21 cellular contexts compared by ENCODE assay signal in genomic region chr11:69923641-69924307, GRCh38.
DNase-seq lines count a peak whose midpoint lies in the region; ATAC-seq, FAIRE-seq and TF ChIP-seq lines count a peak whose summit lies in the region.
"Had no signal": no experiment of that assay in that cellular context is flagged by ENCODE, and none has a peak within 500 bp of the region (broad histone marks: within the 10 kb centered on the region; RNA-seq: fewer than 3 reads in every experiment).

No MANE protein-coding gene starts in this region.

- no peaks in the 10 kb centered on the region for H3K79me2 ChIP-seq in HepG2 (ENCODE audit: insufficient read depth, low read length)

- H3K9ac ChIP-seq in HepG2 (ENCODE audit: insufficient read depth, low read depth, low read length): no peak overlapping the region
- H3K9ac ChIP-seq: GM23248 had no signal

- H3K36me3 Mint-ChIP-seq in glutamatergic neuron (ENCODE audit: unreplicated experiment): no peaks in the 10 kb centered on the region
- H3K36me3 Mint-ChIP-seq: CD4-positive, alpha-beta memory T cell had no signal

- DNase-seq in right lobe of liver: peak in 2 of 3 donors; percentile 32 to 42
- no peak for DNase-seq in HepG2 (ENCODE audit: low spot score)
- DNase-seq in glutamatergic neuron: peak; percentile 10
- DNase-seq in posterior vena cava (ENCODE audit: low spot score): peak; percentile 63
- DNase-seq in COR-L47 (lab: John Stamatoyannopoulos, UW): no peak
- DNase-seq in OCI-M1 (lab: John Stamatoyannopoulos, UW): no peak
- DNase-seq: AML-193; CD4-positive, alpha-beta memory T cell; DMS79; GM23248; KBM-7; MV-4-11; NCI-H1417 treated with DMSO at 0.1 percent for 48 hours; NCI-H2029; NCI-H2171 treated with DMSO at 0.1 percent for 48 hours; NCI-H446 treated with DMSO at 0.1 percent for 48 hours; NK-92 treated with Interleukin-12 subunit alpha and Interleukin-12 subunit beta, amount 100 ng/mL, for 24 hours; RPMI8226; SIG-M5 had no signal

- H3K36me3 ChIP-seq in right lobe of liver: no peaks in the 10 kb centered on the region
- no peaks in the 10 kb centered on the region for H3K36me3 ChIP-seq in HepG2 (replicated peaks in 1 of 2; ENCODE audit: control insufficient read depth in 1 of 2, insufficient read depth in 2 of 2, low read length in 2 of 2)

- H3K27ac ChIP-seq in right lobe of liver (no peak overlapping the region), HepG2 (ENCODE audit: extremely low read length, insufficient read depth, low read length) (no peak overlapping the region)
- H3K27ac ChIP-seq: GM23248 had no signal

- H3K9me3 ChIP-seq in right lobe of liver (no peaks in the 10 kb centered on the region), HepG2 (ENCODE audit: low read length) (no peaks in the 10 kb centered on the region)

- TF ChIP-seq CTCF in right lobe of liver (IDR thresholded peaks at IDR 0.05): no peak
- TF ChIP-seq CTCF in HepG2 (CRISPR knock-in tag; IDR thresholded peaks at IDR 0.05): no peak
- TF ChIP-seq CTCF in glutamatergic neuron (IDR thresholded peaks at IDR 0.05; ENCODE audit: partially characterized antibody, unreplicated experiment): no peak

- no peak overlapping the region for H2AFZ ChIP-seq in HepG2 (ENCODE audit: low read length)
- H2AFZ ChIP-seq: GM23248 had no signal

- H3K4me3 ChIP-seq in right lobe of liver (no peak overlapping the region), HepG2 (replicated peaks in 1 of 3; ENCODE audit: insufficient read depth in 1 of 3, low read depth in 2 of 3, low read length in 3 of 3) (no peak overlapping the region)
- H3K4me3 ChIP-seq: GM23248 had no signal

- no peak overlapping the region for H3K4me3 Mint-ChIP-seq in glutamatergic neuron (ENCODE audit: unreplicated experiment)
- H3K4me3 Mint-ChIP-seq: CD4-positive, alpha-beta memory T cell had no signal

- H3K27me3 Mint-ChIP-seq in glutamatergic neuron (ENCODE audit: unreplicated experiment): peaks cover 5% of the 10 kb centered on the region

- no peak for TF ChIP-seq RAD21 in HepG2 (CRISPR knock-in tag; IDR thresholded peaks at IDR 0.05)

- H3K4me1 ChIP-seq in right lobe of liver: peaks cover 0 to 3% (median 1%) of the 10 kb centered on the region in 4 donors
- H3K4me1 ChIP-seq in HepG2 (ENCODE audit: insufficient read depth, low read length): no peaks in the 10 kb centered on the region

- POLR2A ChIA-PET in HepG2 (lab: Yijun Ruan, JAX): no interaction called here

- CTCF ChIA-PET in HepG2 (lab: Yijun Ruan, JAX; ENCODE audit: low intra/inter-chr PET ratio, low total read pairs): no interaction called here

- TF ChIP-seq POLR2A in right lobe of liver (IDR thresholded peaks at IDR 0.05) (no peak), HepG2 (IDR thresholded peaks at IDR 0.05; ENCODE audit: insufficient read depth in 1 of 2, low read depth in 2 of 2, low read length in 2 of 2) (no peak)

- TF ChIP-seq EP300 in HepG2 (IDR thresholded peaks at IDR 0.05; ENCODE audit: low read depth in 2 of 2, low read length in 2 of 2) (no peak), HepG2 (CRISPR knock-in tag; IDR thresholded peaks at IDR 0.05; ENCODE audit: borderline replicate concordance) (no peak)

- peaks cover 1% of the 10 kb centered on the region for H3K9me3 Mint-ChIP-seq in glutamatergic neuron (ENCODE audit: unreplicated experiment)

- no TSS peak for BruUV-seq in HepG2 (replicated peaks; lab: Mats Ljungman, UMichigan)

- 0 out of 2 replicates have a peak, but pooled peaks cover 8% of the 10 kb centered on the region for H4K20me1 ChIP-seq in HepG2 (ENCODE audit: insufficient read depth, low read length)

- ATAC-seq in right lobe of liver (no peak), HepG2 (no peak), HG03521 (IDR thresholded peaks at IDR 0.05; ENCODE audit: unreplicated experiment) (no peak)
- ATAC-seq: HCT116 had no signal

- in situ Hi-C loops in HepG2 (cut with HindIII; ENCODE audit: extremely low pct_ligation_motif_present, low pct_unique_long_range_greater_than_20kb): no loop called here

- no peak overlapping the region for H3K27ac Mint-ChIP-seq in glutamatergic neuron (ENCODE audit: unreplicated experiment)
- H3K27ac Mint-ChIP-seq: CD4-positive, alpha-beta memory T cell had no signal

- no CpG with 5 or more reads among the region's 13 CpGs for WGBS in right lobe of liver (ENCODE audit: insufficient coverage, low coverage, low lambda C conversion rate, missing lambda C conversion rate)
- WGBS in HepG2 (ENCODE audit: low lambda C conversion rate): 13% methylated on average over 12 of the region's 13 CpGs

- intact Hi-C loops in right lobe of liver (cut with DNase I): loop anchor here (5.0 kb wide), 1 partner anchor 274 kb away; no protein-coding TSS in a partner anchor
- intact Hi-C loops in HepG2 (cut with micrococcal nuclease; ENCODE audit: unreplicated experiment): no loop called here
- intact Hi-C loops in posterior vena cava (cut with DNase I): loop anchor here (5.0 to 10.0 kb wide), 2 partner anchors 149 to 151 kb away; partner anchors contain the start of gene ANO1 (in 1 of the 2)

- no peaks in the 10 kb centered on the region for H3K4me1 Mint-ChIP-seq in glutamatergic neuron (ENCODE audit: low read depth, unreplicated experiment)

- H3K27me3 ChIP-seq in right lobe of liver (no peaks in the 10 kb centered on the region), HepG2 (ENCODE audit: control insufficient read depth in 1 of 2, insufficient read depth in 2 of 2, low read length in 2 of 2) (peaks cover 9 to 42% of the 10 kb centered on the region in 2 experiments; a peak in 3 of 5 replicates)

- FAIRE-seq in HepG2 (lab: Jason Lieb, UNC): no peak

- no peak overlapping the region for H3K4me2 ChIP-seq in HepG2 (ENCODE audit: low read depth, low read length)

TF ChIP-seq in HepG2, 621 proteins besides CTCF, POLR2A, EP300 and RAD21 (continues in another document):
- TF ChIP-seq GZF1 (CRISPR knock-in tag; IDR thresholded peaks at IDR 0.05): no peak
- no peak for TF ChIP-seq MXD1 (CRISPR knock-in tag; IDR thresholded peaks at IDR 0.05)
- no peak for TF ChIP-seq ZBTB33 (CRISPR knock-in tag; IDR thresholded peaks at IDR 0.05)
- TF ChIP-seq PHB2 (IDR thresholded peaks at IDR 0.05; ENCODE audit: partially characterized antibody): no peak
- no peak for TF ChIP-seq HOXD1 (CRISPR knock-in tag; IDR thresholded peaks at IDR 0.05)
- no peak for TF ChIP-seq ETV6 (CRISPR knock-in tag; conservative IDR thresholded peaks at IDR 0.05)
- no peak for TF ChIP-seq ZBTB44 (CRISPR knock-in tag; IDR thresholded peaks at IDR 0.05)
- TF ChIP-seq TMF1 (CRISPR knock-in tag; IDR thresholded peaks at IDR 0.05; ENCODE audit: low read depth): no peak
- no peak for TF ChIP-seq ZNF362 (CRISPR knock-in tag; IDR thresholded peaks at IDR 0.05; ENCODE audit: borderline replicate concordance)
- TF ChIP-seq SOX5 (CRISPR knock-in tag; IDR thresholded peaks at IDR 0.05; ENCODE audit: borderline replicate concordance): no peak
- no peak for TF ChIP-seq NCOA2 (CRISPR knock-in tag; IDR thresholded peaks at IDR 0.05)
- no peak for TF ChIP-seq SNRNP70 (IDR thresholded peaks at IDR 0.05; ENCODE audit: low read depth, low read length)
- TF ChIP-seq ZNF557 (CRISPR knock-in tag; IDR thresholded peaks at IDR 0.05): no peak
- TF ChIP-seq HNF4A (CRISPR knock-in tag; IDR thresholded peaks at IDR 0.05): no peak
- no peak for TF ChIP-seq SSRP1 (CRISPR knock-in tag; IDR thresholded peaks at IDR 0.05)
- TF ChIP-seq CENPBD1 (CRISPR knock-in tag; IDR thresholded peaks at IDR 0.05; ENCODE audit: borderline replicate concordance, low read depth): no peak

Comparison
In these comparisons a context has a peak if more than half of its experiments do, and no peak if none do; other contexts are left out.
1. DNase-seq: peak in right lobe of liver (2 of 3), glutamatergic neuron (single experiment) and posterior vena cava (single experiment); none in HepG2 (single experiment), COR-L47 (single experiment) and OCI-M1 (single experiment).